ENCODE assay signal across 30 cellular contexts in the genomic region with DNA sequence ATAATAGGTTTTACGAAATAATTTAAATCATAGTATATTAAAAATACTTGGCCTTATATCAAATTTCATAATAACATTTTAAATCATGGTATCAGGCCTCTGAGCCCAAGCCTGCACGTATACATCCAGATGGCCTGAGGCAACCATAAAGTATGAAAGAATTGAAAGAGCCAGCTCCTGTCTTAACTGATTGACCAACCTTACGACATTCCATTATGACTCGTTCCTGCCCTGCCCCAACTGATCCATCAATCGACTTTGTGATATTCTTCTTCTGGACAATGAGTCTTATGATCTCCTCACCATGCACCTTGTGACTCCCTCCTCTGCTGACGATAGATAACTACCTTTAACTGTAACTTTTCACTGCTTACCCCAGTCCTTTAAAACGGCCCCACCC.
"Had no signal": no experiment of that assay in that cellular context is flagged by ENCODE, and none has a peak within 500 bp of the region (broad histone marks: within the 10 kb centered on the region; RNA-seq: fewer than 3 reads in every experiment).

No MANE protein-coding gene starts in this region.

- ATAC-seq: activated CD4-positive, alpha-beta T cell treated with anti-CD3 and anti-CD28 coated beads for 36 hours; activated CD4-positive, CD25-positive, alpha-beta regulatory T cell treated with anti-CD3 and anti-CD28 coated beads, Interleukin-2, amount 50 U/mL, for 24 hours; activated CD8-positive, alpha-beta T cell treated with anti-CD3 and anti-CD28 coated beads, Interleukin-2, amount 10 ng/mL, durations not matched to agents 7 days and 5 days; WTC11 had no signal

- H3K4me3 ChIP-seq: ascending aorta, MG63, PC-9, SK-N-MC had no signal

- H3K9me3 ChIP-seq: ascending aorta, MG63 had no signal

- H3K27me3 ChIP-seq: ascending aorta had no signal

- H3K27ac ChIP-seq: ascending aorta, PC-9, RWPE1, SK-N-MC had no signal

- H3K4me2 ChIP-seq: PC-9 had no signal

- H2AFZ ChIP-seq: PC-9 had no signal

- H3K36me3 ChIP-seq: ascending aorta, MG63 had no signal

- DNase-seq: activated CD4-positive, alpha-beta T cell treated with anti-CD3 and anti-CD28 coated beads for 36 hours; activated CD4-positive, alpha-beta T cell treated with anti-CD3 and anti-CD28 coated beads, Interleukin-2, amount 10 ng/mL, durations not matched to agents 7 days and 5 days; activated CD4-positive, alpha-beta T cell treated with anti-CD3 and anti-CD28 coated beads, Interleukin-2, amount 50 U/mL, for 48 hours; activated CD8-positive, alpha-beta T cell treated with anti-CD3 and anti-CD28 coated beads, Interleukin-2, amount 10 ng/mL, durations not matched to agents 7 days and 5 days; activated gamma-delta T cell; activated naive CD4-positive, alpha-beta T cell treated with Interleukin-2 at 50 U/mL for 16 hours; activated naive CD8-positive, alpha-beta T cell treated with anti-CD3 and anti-CD28 coated beads, Interleukin-2, amount 10 ng/mL, durations not matched to agents 7 days and 5 days; activated T-cell treated with anti-CD3 and anti-CD28 coated beads, Interleukin-2, amount 50 U/mL, for 24 hours; amygdala; caudate nucleus; cerebellar nuclear complex; Karpas-422; KBM-7; MG63; NCI-H1048; NCI-H1105 treated with DMSO at 0.1 percent for 48 hours; NCI-H1436; NCI-H1694; NCI-H1930; NCI-H2081 treated with DMSO at 0.1 percent for 48 hours; NCI-H226; NCI-H446 treated with DMSO at 0.1 percent for 48 hours; NCI-H524; Right ventricle myocardium superior had no signal

- H3K4me1 ChIP-seq: ascending aorta had no signal
